Comparison of ENCODE assay signal across 8 cellular contexts in the genomic region with DNA sequence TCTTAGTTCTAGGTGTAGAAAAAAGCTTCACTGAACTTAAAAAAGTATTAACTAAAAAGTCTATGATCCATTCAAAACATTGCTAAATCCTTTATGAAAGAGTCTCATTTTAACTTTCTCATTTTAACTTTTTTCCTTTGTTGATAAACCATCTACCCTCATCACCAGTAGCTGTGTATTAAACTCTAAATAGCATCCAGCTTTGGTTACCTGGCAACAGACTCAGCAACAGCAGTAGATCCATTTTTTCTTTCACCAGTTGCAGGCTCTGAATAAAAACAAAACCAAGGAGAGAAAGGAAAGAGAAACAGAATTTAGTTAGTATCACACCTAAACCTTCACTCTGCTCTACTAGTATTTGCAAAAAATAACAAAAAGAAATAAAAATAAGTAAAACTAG. TPM values are rescaled to one million over a fixed set of nuclear protein-coding genes. Genes with fewer than 3 reads are reported as not detected.
DNase-seq lines count a peak whose midpoint lies in the region; ATAC-seq and TF ChIP-seq lines count a peak whose summit lies in the region.

No MANE protein-coding gene starts in this region.

- H3K36me3 Mint-ChIP-seq in stimulated activated naive B cell treated with anti-CD40 and anti-IgM and Interleukin-4, amounts not matched to agents 10 μg/mL and 1 μg/mL and 100 μg/mL, for 72 hours = peaks cover 9 to 35% of the 10 kb centered on the region in 2 donors
- peaks cover 0 to 56% (median 13%) of the 10 kb centered on the region in 3 donors for H3K36me3 Mint-ChIP-seq in naive thymus-derived CD8-positive, alpha-beta T cell

- no peak for TF ChIP-seq CTCF in PC-9 (conservative IDR thresholded peaks at IDR 0.05)

- POLR2A ChIA-PET in PC-9 (lab: Charles Lee; ENCODE audit: unreplicated experiment) = interaction anchor here (0.6 to 1.0 kb wide), 2 partner anchors 37 to 336 kb away, joined by 3 read pairs; a partner anchor contains a TSS
- POLR2A ChIA-PET in naive thymus-derived CD8-positive, alpha-beta T cell (lab: Charles Lee) = no interaction called here

- H3F3A ChIP-seq in PC-9 (ENCODE audit: insufficient read depth, low read depth) = peaks cover 14% of the 10 kb centered on the region; the same call in 1 of the 2 replicates

- H3K4me1 ChIP-seq in PC-9 (replicated peaks; ENCODE audit: insufficient read depth) = peaks cover 4% of the 10 kb centered on the region

- intact Hi-C loops in PC-9 (cut with micrococcal nuclease; ENCODE audit: unreplicated experiment) = loop anchor here (2.0 kb wide), 1 partner anchor 335 kb away; a partner anchor contains a TSS

- CTCF ChIA-PET in PC-9 (lab: Charles Lee) = interaction anchor here (0.9 to 1.1 kb wide), 2 partner anchors 72 to 335 kb away, joined by 4 to 10 read pairs; a partner anchor contains a TSS

- ATAC-seq in stimulated activated naive B cell treated with anti-CD40 and anti-IgM and Interleukin-4, amounts not matched to agents 10 μg/mL and 1 μg/mL and 100 μg/mL, for 72 hours (replicated peaks) = peak; percentile 31 to 45
- no peak for ATAC-seq in GM18858 (IDR thresholded peaks at IDR 0.05; ENCODE audit: unreplicated experiment)
- ATAC-seq in naive thymus-derived CD8-positive, alpha-beta T cell = no peak

- H3K9me3 Mint-ChIP-seq in stimulated activated naive B cell treated with anti-CD40 and anti-IgM and Interleukin-4, amounts not matched to agents 10 μg/mL and 1 μg/mL and 100 μg/mL, for 72 hours = no peaks in the 10 kb centered on the region
- no peaks in the 10 kb centered on the region for H3K9me3 Mint-ChIP-seq in naive thymus-derived CD8-positive, alpha-beta T cell

- H3K4me2 ChIP-seq in PC-9 = no peak overlapping the region

- no peaks in the 10 kb centered on the region; the same call in 1 of the 2 replicates for H3K36me3 ChIP-seq in PC-9 (ENCODE audit: low read depth)

- no peaks in the 10 kb centered on the region for H3K79me2 ChIP-seq in PC-9 (ENCODE audit: low read depth)

- no peaks in the 10 kb centered on the region for H3K9me2 ChIP-seq in PC-9 (ENCODE audit: insufficient read depth)

- no peak overlapping the region for H3K27ac Mint-ChIP-seq in stimulated activated naive B cell treated with anti-CD40 and anti-IgM and Interleukin-4, amounts not matched to agents 10 μg/mL and 1 μg/mL and 100 μg/mL, for 72 hours
- H3K27ac Mint-ChIP-seq in naive thymus-derived CD8-positive, alpha-beta T cell = peak overlapping the region in 5 of 10 donors; percentile 3 to 77 (median 47)

- BruUV-seq in PC-9 (replicated peaks; lab: Mats Ljungman, UMichigan) = no TSS peak

- H3K27me3 Mint-ChIP-seq in stimulated activated naive B cell treated with anti-CD40 and anti-IgM and Interleukin-4, amounts not matched to agents 10 μg/mL and 1 μg/mL and 100 μg/mL, for 72 hours = no peaks in the 10 kb centered on the region
- no peaks in the 10 kb centered on the region for H3K27me3 Mint-ChIP-seq in naive thymus-derived CD8-positive, alpha-beta T cell

- H2AFZ ChIP-seq in PC-9 = no peak overlapping the region

- H3K9me3 ChIP-seq in PC-9 (ENCODE audit: insufficient read depth, low read depth) = no peaks in the 10 kb centered on the region

- H3K27ac ChIP-seq in PC-9 = peak overlapping the region; percentile 74

- H3K4me3 ChIP-seq in PC-9 = no peak overlapping the region

- H3K4me1 Mint-ChIP-seq in stimulated activated naive B cell treated with anti-CD40 and anti-IgM and Interleukin-4, amounts not matched to agents 10 μg/mL and 1 μg/mL and 100 μg/mL, for 72 hours = peaks cover 2 to 7% of the 10 kb centered on the region in 2 donors
- H3K4me1 Mint-ChIP-seq in naive thymus-derived CD8-positive, alpha-beta T cell = peaks cover 0 to 4% (median 2%) of the 10 kb centered on the region in 4 donors

- no peak for TF ChIP-seq POLR2A in erythroblast (IDR thresholded peaks at IDR 0.05; ENCODE audit: low read length)

- H3K27me3 ChIP-seq in PC-9 (ENCODE audit: insufficient read depth, low read depth) = no peaks in the 10 kb centered on the region

- H4K20me1 ChIP-seq in PC-9 (ENCODE audit: insufficient read depth) = no peaks in the 10 kb centered on the region

- no peak overlapping the region for H3K4me3 Mint-ChIP-seq in stimulated activated naive B cell treated with anti-CD40 and anti-IgM and Interleukin-4, amounts not matched to agents 10 μg/mL and 1 μg/mL and 100 μg/mL, for 72 hours
- H3K4me3 Mint-ChIP-seq in naive thymus-derived CD8-positive, alpha-beta T cell = no peak overlapping the region

- DNase-seq in SHP77 (lab: John Stamatoyannopoulos, UW) (peak; percentile 13 to 35), SHP77 treated with DMSO at 0.1 percent for 48 hours (lab: John Stamatoyannopoulos, UW) (no peak), PC-9 (no peak), erythroblast (lab: John Stamatoyannopoulos, UW) (peak; percentile 55 to 71), NCI-H526 (lab: John Stamatoyannopoulos, UW) (no peak)
- no peak for DNase-seq in stimulated activated naive B cell treated with anti-CD40 and anti-IgM and Interleukin-4, amounts not matched to agents 10 μg/mL and 1 μg/mL and 100 μg/mL, for 72 hours
- no peak for DNase-seq in naive thymus-derived CD8-positive, alpha-beta T cell

RNA-seq across cellular contexts. Expression of a gene that starts 51.6 kb away (rescaled TPM):
- 62.1 and 66.8 TPM in 2 replicates for total RNA-seq in PC-9 (2021)
- 10 to 100 TPM; 34.9 to 37.7 TPM for total RNA-seq in naive thymus-derived CD8-positive, alpha-beta T cell
- 1 to 10 TPM; 6.5 to 8.5 (median 7.8) TPM for polyA plus RNA-seq in naive thymus-derived CD8-positive, alpha-beta T cell

Comparison
In these comparisons a context has a peak if more than half of its experiments do, and no peak if none do; other contexts are left out.
1. DNase-seq: peak in SHP77 (2 of 2) and erythroblast (2 of 2); none in SHP77 treated with DMSO at 0.1 percent for 48 hours (single experiment), PC-9 (0 of 2), stimulated activated naive B cell treated with anti-CD40 and anti-IgM and Interleukin-4, amounts not matched to agents 10 μg/mL and 1 μg/mL and 100 μg/mL, for 72 hours (single experiment), NCI-H526 (0 of 2) and naive thymus-derived CD8-positive, alpha-beta T cell (0 of 10).
2. ATAC-seq: peak in stimulated activated naive B cell treated with anti-CD40 and anti-IgM and Interleukin-4, amounts not matched to agents 10 μg/mL and 1 μg/mL and 100 μg/mL, for 72 hours (2 of 2); none in GM18858 (single experiment) and naive thymus-derived CD8-positive, alpha-beta T cell (0 of 2).